In the genomic region with DNA sequence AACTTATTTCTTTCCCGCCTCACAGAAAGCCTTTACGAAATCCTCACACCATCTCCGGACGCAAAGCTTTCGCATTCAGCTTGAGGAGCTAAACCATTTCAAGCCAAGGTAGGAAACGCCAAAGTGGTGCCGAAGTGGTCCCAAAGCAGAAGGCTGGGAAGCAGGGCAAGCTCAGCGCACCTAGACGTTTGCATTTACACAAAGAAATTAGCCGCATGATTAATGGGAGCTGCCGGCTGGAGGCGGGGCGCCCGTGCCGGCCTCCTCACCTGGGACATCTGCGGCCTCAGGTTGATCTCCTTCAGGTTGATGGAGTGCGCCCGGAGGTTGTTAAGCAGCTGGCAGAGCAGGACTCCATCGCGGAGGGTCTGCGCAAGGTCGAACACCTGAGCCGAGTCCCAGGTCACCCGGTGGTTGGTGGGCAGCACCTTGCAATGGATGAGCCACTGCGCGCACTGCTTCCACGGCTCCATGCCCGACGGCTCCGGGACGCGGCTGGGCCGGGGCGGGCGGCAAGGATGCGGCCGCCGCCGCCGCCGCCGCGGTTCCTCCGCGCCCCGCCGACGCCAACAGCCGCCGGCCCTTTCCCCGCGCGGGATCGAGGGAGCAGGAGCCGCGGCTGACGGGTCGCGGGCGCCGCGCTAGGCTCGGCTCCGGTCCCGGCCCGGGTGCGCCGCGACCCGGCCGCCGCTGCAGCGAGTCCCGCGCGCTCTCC, we compare ENCODE assay signal across 8 cellular contexts. TPM values are rescaled to one million over a fixed set of nuclear protein-coding genes. Genes with fewer than 3 reads are reported as not detected.
DNase-seq lines count a peak whose midpoint lies in the region; ATAC-seq lines count a peak whose summit lies in the region.

No MANE protein-coding gene starts in this region.

- H3K4me2 ChIP-seq in GM23248 (ENCODE audit: unreplicated experiment): peak overlapping the region; percentile 88

- no peaks in the 10 kb centered on the region for H4K20me1 ChIP-seq in GM23248 (ENCODE audit: insufficient read depth)

- H3K27ac ChIP-seq in GM23248: no peak overlapping the region

- peak overlapping the region; percentile 64 for H3K4me3 ChIP-seq in GM23248

- H3F3A ChIP-seq in GM23248 (ENCODE audit: insufficient read depth): no peaks in the 10 kb centered on the region

- peaks cover 4% of the 10 kb centered on the region for H3K36me3 Mint-ChIP-seq in memory B cell

- peak overlapping the region; percentile 97 for H3K27ac Mint-ChIP-seq in memory B cell
- peak overlapping the region; percentile 96 to 97 for H3K27ac Mint-ChIP-seq in stimulated activated naive CD8-positive, alpha-beta T cell treated with anti-CD3 and anti-CD28 coated beads, Interleukin-15, amount 100 ng/mL, for 72 hours

- no peak overlapping the region for H3K9ac ChIP-seq in GM23248

- H2AFZ ChIP-seq in GM23248: peak overlapping the region; percentile 56

- 3% methylated on average over 40 to 50 of the region's 76 CpGs for whole genome bisulfite sequencing in GM23248 (ENCODE audit: low coverage in 1 of 2, low lambda C conversion rate in 2 of 2, missing lambda C conversion rate in 2 of 2), 2 experiments

- no peaks in the 10 kb centered on the region for H3K36me3 ChIP-seq in GM23248 (ENCODE audit: low read depth)

- DNase-seq in ACHN (peak; percentile 4), GM23248 (peak; percentile 34), UCSD-AML1 (lab: John Stamatoyannopoulos, UW; ENCODE audit: unreplicated experiment) (peak; percentile 54), dermis blood vessel endothelial cell (peak; percentile 41), memory B cell (ENCODE audit: low spot score in 2 of 2) (peak; percentile 16 to 56), NCI-H2227 (lab: John Stamatoyannopoulos, UW; ENCODE audit: unreplicated experiment) (no peak), Ammon's horn (ENCODE audit: low spot score) (no peak)
- peak; percentile 44 to 59 for DNase-seq in stimulated activated naive CD8-positive, alpha-beta T cell treated with anti-CD3 and anti-CD28 coated beads, Interleukin-15, amount 100 ng/mL, for 72 hours

- H3K4me1 Mint-ChIP-seq in memory B cell: peaks cover 20% of the 10 kb centered on the region
- peaks cover 11% of the 10 kb centered on the region for H3K4me1 Mint-ChIP-seq in stimulated activated naive CD8-positive, alpha-beta T cell treated with anti-CD3 and anti-CD28 coated beads, Interleukin-15, amount 100 ng/mL, for 72 hours

- no peaks in the 10 kb centered on the region for H3K9me2 ChIP-seq in GM23248 (ENCODE audit: insufficient read depth)

- peak overlapping the region; percentile 97 for H3K4me3 Mint-ChIP-seq in memory B cell
- peak overlapping the region; percentile 92 to 96 for H3K4me3 Mint-ChIP-seq in stimulated activated naive CD8-positive, alpha-beta T cell treated with anti-CD3 and anti-CD28 coated beads, Interleukin-15, amount 100 ng/mL, for 72 hours

- no peaks in the 10 kb centered on the region for H3K9me3 ChIP-seq in GM23248 (ENCODE audit: low read depth)

- ATAC-seq in memory B cell (ENCODE audit: low read depth): peak; percentile 19
- ATAC-seq in stimulated activated naive CD8-positive, alpha-beta T cell treated with anti-CD3 and anti-CD28 coated beads, Interleukin-15, amount 100 ng/mL, for 72 hours: peak; percentile 19

- no peaks in the 10 kb centered on the region for H3K9me3 Mint-ChIP-seq in memory B cell
- no peaks in the 10 kb centered on the region for H3K9me3 Mint-ChIP-seq in stimulated activated naive CD8-positive, alpha-beta T cell treated with anti-CD3 and anti-CD28 coated beads, Interleukin-15, amount 100 ng/mL, for 72 hours

- no peaks in the 10 kb centered on the region for H3K79me2 ChIP-seq in GM23248 (ENCODE audit: insufficient read depth)

- no peaks in the 10 kb centered on the region for H3K4me1 ChIP-seq in GM23248 (ENCODE audit: insufficient read depth)

- H3K27me3 Mint-ChIP-seq in memory B cell: no peaks in the 10 kb centered on the region
- H3K27me3 Mint-ChIP-seq in stimulated activated naive CD8-positive, alpha-beta T cell treated with anti-CD3 and anti-CD28 coated beads, Interleukin-15, amount 100 ng/mL, for 72 hours: no peaks in the 10 kb centered on the region

- in situ Hi-C loops in ACHN (cut with HindIII; ENCODE audit: low pct_ligation_motif_present, low pct_unique_long_range_greater_than_20kb, low sequenced_read_pairs) (no loop called here), GM23248 (cut with MboI) (no loop called here)

- peaks cover 29% of the 10 kb centered on the region for H3K27me3 ChIP-seq in GM23248 (replicated peaks; ENCODE audit: insufficient read depth)

RNA-seq across cellular contexts. Expression of gene VAV3, which starts 0.4 kb away (rescaled TPM):
- total RNA-seq in GM23248 (2014; rRNA removed; shearing (Covaris generic)): under 0.01 and 0.63 TPM in 2 replicates
- 0.23 and 0.24 TPM in 2 replicates for polyA plus RNA-seq in GM23248 (2016; fragmentation: Nextera tagmentation; extraction: Ambion mirVana)
- total RNA-seq in dermis blood vessel endothelial cell: 57.0 and 63.2 TPM in 2 replicates

Comparison
In these comparisons a context has a peak if more than half of its experiments do, and no peak if none do; other contexts are left out.
1. DNase-seq: peak in ACHN (single experiment), GM23248 (single experiment), UCSD-AML1 (single experiment), dermis blood vessel endothelial cell (single experiment), memory B cell (2 of 2) and stimulated activated naive CD8-positive, alpha-beta T cell treated with anti-CD3 and anti-CD28 coated beads, Interleukin-15, amount 100 ng/mL, for 72 hours (2 of 2); none in NCI-H2227 (single experiment) and Ammon's horn (single experiment).
2. RNA of gene VAV3, which starts 0.4 kb away (total RNA-seq): 57.0 to 63.2 TPM in dermis blood vessel endothelial cell; under 0.01 to 0.63 TPM in GM23248; every median in the first group is over 10 times any median in the second.